Comparison of ENCODE assay signal across 14 cellular contexts in genomic region chr11:123525511-123525918, GRCh38.
DNase-seq lines count a peak whose midpoint lies in the region; ATAC-seq and TF ChIP-seq lines count a peak whose summit lies in the region.
"Had no signal": no experiment of that assay in that cellular context is flagged by ENCODE, and none has a peak within 500 bp of the region (broad histone marks: within the 10 kb centered on the region; RNA-seq: fewer than 3 reads in every experiment).

No MANE protein-coding gene starts in this region.

- H3K27me3 Mint-ChIP-seq in activated T-helper 1 cell treated with anti-CD3 and anti-CD28 coated beads, Interleukin-12 subunit alpha, Interleukin-12 subunit beta, Interleukin-2, Interleukin-4 antibody, amounts not matched to agents 30 ng/mL and 10 ng/mL and 1 ng/mL, durations not matched to agents 14 hours and 24 hours and 36 hours (ENCODE audit: insufficient read depth) = no peaks in the 10 kb centered on the region
- H3K27me3 Mint-ChIP-seq: activated B cell treated with CpG ODN at 0.5 μM for 24 hours had no signal

- H3K79me1 ChIP-seq in mesenchymal stem cell (replicated peaks; ENCODE audit: low read length, poor library complexity, severe bottlenecking) = no peaks in the 10 kb centered on the region

- peaks cover 13% of the 10 kb centered on the region for H3K36me3 Mint-ChIP-seq in activated T-helper 1 cell treated with anti-CD3 and anti-CD28 coated beads, Interleukin-12 subunit alpha, Interleukin-12 subunit beta, Interleukin-2, Interleukin-4 antibody, amounts not matched to agents 30 ng/mL and 10 ng/mL and 1 ng/mL, durations not matched to agents 14 hours and 24 hours and 36 hours (ENCODE audit: low read depth)
- H3K36me3 Mint-ChIP-seq: natural killer cell treated with Interleukin-12 subunit alpha and Interleukin-12 subunit beta and Interleukin-15 and Interleukin-18, amount 100 ng/mL, for 72 hours had no signal

- no peak overlapping the region for H2AFZ ChIP-seq in mesenchymal stem cell (ENCODE audit: low read depth, low read length)

- in situ Hi-C loops in Panc1 (cut with HindIII; ENCODE audit: low pct_unique_long_range_greater_than_20kb, low sequenced_read_pairs) = no loop called here

- no peak overlapping the region for H3K4me3 Mint-ChIP-seq in activated T-helper 1 cell treated with anti-CD3 and anti-CD28 coated beads, Interleukin-12 subunit alpha, Interleukin-12 subunit beta, Interleukin-2, Interleukin-4 antibody, amounts not matched to agents 30 ng/mL and 10 ng/mL and 1 ng/mL, durations not matched to agents 14 hours and 24 hours and 36 hours
- H3K4me3 Mint-ChIP-seq: activated B cell treated with CpG ODN at 0.5 μM for 24 hours; natural killer cell treated with Interleukin-12 subunit alpha and Interleukin-12 subunit beta and Interleukin-15 and Interleukin-18, amount 100 ng/mL, for 72 hours had no signal

- no peak overlapping the region for H3K23ac ChIP-seq in mesenchymal stem cell (ENCODE audit: low read length in 2 of 2)

- DNase-seq in AG09309 (ENCODE audit: low read depth) (no peak), Panc1 (ENCODE audit: low read depth, low spot score) (no peak), coronary artery (ENCODE audit: low spot score) (no peak), mesenchymal stem cell (no peak), NOMO-1 (lab: John Stamatoyannopoulos, UW; ENCODE audit: unreplicated experiment in 2 of 2) (no peak), HK-2 (ENCODE audit: unreplicated experiment) (no peak)
- no peak for DNase-seq in activated T-helper 1 cell treated with anti-CD3 and anti-CD28 coated beads, Interleukin-12 subunit alpha, Interleukin-12 subunit beta, Interleukin-2, Interleukin-4 antibody, amounts not matched to agents 30 ng/mL and 10 ng/mL and 1 ng/mL, durations not matched to agents 14 hours and 24 hours and 36 hours (ENCODE audit: low spot score)
- DNase-seq: activated B cell treated with CpG ODN at 0.5 μM for 24 hours, AML-193, H9, NCI-H1436 treated with DMSO at 0.1 percent for 48 hours, NCI-H774 had no signal

- H3K14ac ChIP-seq in mesenchymal stem cell (ENCODE audit: low read length in 2 of 2) = peak overlapping the region in 1 of 2 experiments; percentile 47

- no TSS peak for BruUV-seq in Panc1 (replicated peaks; lab: Mats Ljungman, UMichigan)

- H3K9ac ChIP-seq in mesenchymal stem cell (ENCODE audit: low read length) = peak overlapping the region; percentile 64

- peak overlapping the region; percentile 36 for H4K8ac ChIP-seq in mesenchymal stem cell (ENCODE audit: low read length)

- 82% methylated on average over 10 of the region's 11 CpGs for WGBS in mesenchymal stem cell

- H4K91ac ChIP-seq in mesenchymal stem cell (ENCODE audit: low read length) = no peak overlapping the region

- H3K27ac Mint-ChIP-seq in activated T-helper 1 cell treated with anti-CD3 and anti-CD28 coated beads, Interleukin-12 subunit alpha, Interleukin-12 subunit beta, Interleukin-2, Interleukin-4 antibody, amounts not matched to agents 30 ng/mL and 10 ng/mL and 1 ng/mL, durations not matched to agents 14 hours and 24 hours and 36 hours = no peak overlapping the region
- H3K27ac Mint-ChIP-seq: activated B cell treated with CpG ODN at 0.5 μM for 24 hours; natural killer cell treated with Interleukin-12 subunit alpha and Interleukin-12 subunit beta and Interleukin-15 and Interleukin-18, amount 100 ng/mL, for 72 hours had no signal

- TF ChIP-seq CTCF in AG09309 (IDR thresholded peaks at IDR 0.05; ENCODE audit: control insufficient read depth, insufficient read depth, low read depth, low read length, missing control alignments) (no peak), Panc1 (IDR thresholded peaks at IDR 0.05) (no peak), coronary artery (IDR thresholded peaks at IDR 0.05) (no peak)

- H3K4me1 ChIP-seq in Panc1 (ENCODE audit: control insufficient read depth, insufficient read depth, low read length) = no peaks in the 10 kb centered on the region
- no peaks in the 10 kb centered on the region for H3K4me1 ChIP-seq in mesenchymal stem cell (ENCODE audit: control insufficient read depth, insufficient read depth, low read depth, low read length)

- H3K4me2 ChIP-seq in mesenchymal stem cell (ENCODE audit: low read length, poor library complexity, severe bottlenecking) = no peak overlapping the region

- intact Hi-C loops in Panc1 (cut with micrococcal nuclease; ENCODE audit: unreplicated experiment) = no loop called here
- intact Hi-C loops in activated T-helper 1 cell treated with anti-CD3 and anti-CD28 coated beads, Interleukin-12 subunit alpha, Interleukin-12 subunit beta, Interleukin-2, Interleukin-4 antibody, amounts not matched to agents 30 ng/mL and 10 ng/mL and 1 ng/mL, durations not matched to agents 14 hours and 24 hours and 36 hours (cut with micrococcal nuclease) = no loop called here

- ATAC-seq in Panc1 (peak; percentile 54; the same call in 1 of the 2 replicates), HG02840 (IDR thresholded peaks at IDR 0.05; ENCODE audit: low FRiP score, unreplicated experiment) (no peak)

- CTCF ChIA-PET in Panc1 (lab: Charles Lee) = no interaction called here

- H3K27me3 ChIP-seq in Panc1 (ENCODE audit: control insufficient read depth, insufficient read depth, low read length) = peaks cover 24% of the 10 kb centered on the region
- peaks cover 0 to 8% of the 10 kb centered on the region in 2 experiments for H3K27me3 ChIP-seq in mesenchymal stem cell (ENCODE audit: control insufficient read depth in 1 of 2, insufficient read depth in 1 of 2, low read length in 2 of 2)

- H2BK120ac ChIP-seq in mesenchymal stem cell (ENCODE audit: low read depth, low read length) = no peak overlapping the region

- H3K36me3 ChIP-seq in Panc1 (ENCODE audit: control insufficient read depth, insufficient read depth, low read length) (no peaks in the 10 kb centered on the region), mesenchymal stem cell (ENCODE audit: control insufficient read depth in 1 of 2, insufficient read depth in 2 of 2, low read depth in 1 of 2, low read length in 2 of 2) (no peaks in the 10 kb centered on the region)

- H2BK15ac ChIP-seq in mesenchymal stem cell (ENCODE audit: low read depth, poor library complexity, severe bottlenecking) = no peak overlapping the region

- no peaks in the 10 kb centered on the region for H3K9me3 ChIP-seq in Panc1 (ENCODE audit: control insufficient read depth, insufficient read depth, low read depth, low read length)
- no peaks in the 10 kb centered on the region for H3K9me3 ChIP-seq in mesenchymal stem cell (ENCODE audit: control insufficient read depth, low read length)

- H3K4me3 ChIP-seq in AG09309 (ENCODE audit: control insufficient read depth, low read depth, low read length) = peak overlapping the region; percentile 46
- no peak overlapping the region for H3K4me3 ChIP-seq in Panc1 (ENCODE audit: low read depth in 2 of 2, low read length in 2 of 2)
- peak overlapping the region; percentile 22 for H3K4me3 ChIP-seq in coronary artery
- H3K4me3 ChIP-seq in mesenchymal stem cell (ENCODE audit: insufficient read depth in 1 of 2, low read depth in 1 of 2, low read length in 2 of 2) = peak overlapping the region in 1 of 2 experiments; percentile 76

- H3K9me3 Mint-ChIP-seq in activated T-helper 1 cell treated with anti-CD3 and anti-CD28 coated beads, Interleukin-12 subunit alpha, Interleukin-12 subunit beta, Interleukin-2, Interleukin-4 antibody, amounts not matched to agents 30 ng/mL and 10 ng/mL and 1 ng/mL, durations not matched to agents 14 hours and 24 hours and 36 hours = no peaks in the 10 kb centered on the region
- H3K9me3 Mint-ChIP-seq: H9; natural killer cell treated with Interleukin-12 subunit alpha and Interleukin-12 subunit beta and Interleukin-15 and Interleukin-18, amount 100 ng/mL, for 72 hours had no signal

- H2BK12ac ChIP-seq in mesenchymal stem cell (ENCODE audit: low read length in 2 of 2) = no peak overlapping the region

- POLR2A ChIA-PET in Panc1 (lab: Charles Lee) = no interaction called here

- H2BK5ac ChIP-seq in mesenchymal stem cell (ENCODE audit: low read depth, low read length, poor library complexity, severe bottlenecking) = no peak overlapping the region

- peaks cover 18% of the 10 kb centered on the region for H3K4me1 Mint-ChIP-seq in activated T-helper 1 cell treated with anti-CD3 and anti-CD28 coated beads, Interleukin-12 subunit alpha, Interleukin-12 subunit beta, Interleukin-2, Interleukin-4 antibody, amounts not matched to agents 30 ng/mL and 10 ng/mL and 1 ng/mL, durations not matched to agents 14 hours and 24 hours and 36 hours (ENCODE audit: low read depth)

- no peak overlapping the region for H2AK5ac ChIP-seq in mesenchymal stem cell (ENCODE audit: low read length, severe bottlenecking)

- no peak overlapping the region for H3K18ac ChIP-seq in mesenchymal stem cell (ENCODE audit: low read depth in 1 of 2, low read length in 2 of 2)

- H3K4ac ChIP-seq in mesenchymal stem cell (ENCODE audit: low read depth in 1 of 2, low read length in 2 of 2) = no peak overlapping the region

- no peak overlapping the region for H3K27ac ChIP-seq in Panc1 (ENCODE audit: low read length)
- no peak overlapping the region for H3K27ac ChIP-seq in coronary artery
- no peak overlapping the region for H3K27ac ChIP-seq in mesenchymal stem cell (ENCODE audit: low read length, poor library complexity, severe bottlenecking)

Comparison
In these comparisons a context has a peak if more than half of its experiments do, and no peak if none do; other contexts are left out.
1. H3K4me3 ChIP-seq: peak in AG09309 (single experiment) and coronary artery (single experiment); none in Panc1 (0 of 2).